ENCODE assay signal across 1 cellular context in the genomic region with DNA sequence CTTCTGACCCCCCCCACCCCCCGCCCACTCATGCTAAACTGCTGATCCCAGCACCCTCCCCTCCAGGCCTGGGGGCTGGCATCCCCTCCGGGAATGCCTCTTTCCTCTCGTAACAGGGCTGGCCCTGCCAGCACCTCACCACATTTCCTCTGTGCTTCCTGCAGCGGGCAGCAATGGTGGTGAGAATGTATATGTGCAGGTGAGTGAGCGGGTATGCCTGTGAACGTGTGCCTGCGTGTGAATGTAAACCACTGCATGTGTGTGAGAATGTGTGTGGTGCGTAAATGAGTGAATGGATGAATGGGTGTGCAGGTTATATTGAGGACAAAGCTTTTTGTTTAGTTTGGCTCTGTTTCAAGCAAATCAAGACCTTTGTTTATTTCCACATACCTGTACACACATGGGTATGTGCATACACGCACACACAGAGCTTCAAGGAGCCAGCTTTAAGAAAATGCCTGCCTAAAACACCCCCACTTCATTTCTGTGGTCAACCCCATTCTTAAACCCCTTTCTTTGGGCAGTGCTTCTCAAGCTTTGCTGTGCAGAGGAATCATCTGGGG.
TF ChIP-seq lines count a peak whose summit lies in the region.

No MANE protein-coding gene starts in this region.

TF ChIP-seq in GM23338, 12 proteins besides CTCF, POLR2A, EP300 and RAD21 (continued from another document):
- TF ChIP-seq, protein P1, sequence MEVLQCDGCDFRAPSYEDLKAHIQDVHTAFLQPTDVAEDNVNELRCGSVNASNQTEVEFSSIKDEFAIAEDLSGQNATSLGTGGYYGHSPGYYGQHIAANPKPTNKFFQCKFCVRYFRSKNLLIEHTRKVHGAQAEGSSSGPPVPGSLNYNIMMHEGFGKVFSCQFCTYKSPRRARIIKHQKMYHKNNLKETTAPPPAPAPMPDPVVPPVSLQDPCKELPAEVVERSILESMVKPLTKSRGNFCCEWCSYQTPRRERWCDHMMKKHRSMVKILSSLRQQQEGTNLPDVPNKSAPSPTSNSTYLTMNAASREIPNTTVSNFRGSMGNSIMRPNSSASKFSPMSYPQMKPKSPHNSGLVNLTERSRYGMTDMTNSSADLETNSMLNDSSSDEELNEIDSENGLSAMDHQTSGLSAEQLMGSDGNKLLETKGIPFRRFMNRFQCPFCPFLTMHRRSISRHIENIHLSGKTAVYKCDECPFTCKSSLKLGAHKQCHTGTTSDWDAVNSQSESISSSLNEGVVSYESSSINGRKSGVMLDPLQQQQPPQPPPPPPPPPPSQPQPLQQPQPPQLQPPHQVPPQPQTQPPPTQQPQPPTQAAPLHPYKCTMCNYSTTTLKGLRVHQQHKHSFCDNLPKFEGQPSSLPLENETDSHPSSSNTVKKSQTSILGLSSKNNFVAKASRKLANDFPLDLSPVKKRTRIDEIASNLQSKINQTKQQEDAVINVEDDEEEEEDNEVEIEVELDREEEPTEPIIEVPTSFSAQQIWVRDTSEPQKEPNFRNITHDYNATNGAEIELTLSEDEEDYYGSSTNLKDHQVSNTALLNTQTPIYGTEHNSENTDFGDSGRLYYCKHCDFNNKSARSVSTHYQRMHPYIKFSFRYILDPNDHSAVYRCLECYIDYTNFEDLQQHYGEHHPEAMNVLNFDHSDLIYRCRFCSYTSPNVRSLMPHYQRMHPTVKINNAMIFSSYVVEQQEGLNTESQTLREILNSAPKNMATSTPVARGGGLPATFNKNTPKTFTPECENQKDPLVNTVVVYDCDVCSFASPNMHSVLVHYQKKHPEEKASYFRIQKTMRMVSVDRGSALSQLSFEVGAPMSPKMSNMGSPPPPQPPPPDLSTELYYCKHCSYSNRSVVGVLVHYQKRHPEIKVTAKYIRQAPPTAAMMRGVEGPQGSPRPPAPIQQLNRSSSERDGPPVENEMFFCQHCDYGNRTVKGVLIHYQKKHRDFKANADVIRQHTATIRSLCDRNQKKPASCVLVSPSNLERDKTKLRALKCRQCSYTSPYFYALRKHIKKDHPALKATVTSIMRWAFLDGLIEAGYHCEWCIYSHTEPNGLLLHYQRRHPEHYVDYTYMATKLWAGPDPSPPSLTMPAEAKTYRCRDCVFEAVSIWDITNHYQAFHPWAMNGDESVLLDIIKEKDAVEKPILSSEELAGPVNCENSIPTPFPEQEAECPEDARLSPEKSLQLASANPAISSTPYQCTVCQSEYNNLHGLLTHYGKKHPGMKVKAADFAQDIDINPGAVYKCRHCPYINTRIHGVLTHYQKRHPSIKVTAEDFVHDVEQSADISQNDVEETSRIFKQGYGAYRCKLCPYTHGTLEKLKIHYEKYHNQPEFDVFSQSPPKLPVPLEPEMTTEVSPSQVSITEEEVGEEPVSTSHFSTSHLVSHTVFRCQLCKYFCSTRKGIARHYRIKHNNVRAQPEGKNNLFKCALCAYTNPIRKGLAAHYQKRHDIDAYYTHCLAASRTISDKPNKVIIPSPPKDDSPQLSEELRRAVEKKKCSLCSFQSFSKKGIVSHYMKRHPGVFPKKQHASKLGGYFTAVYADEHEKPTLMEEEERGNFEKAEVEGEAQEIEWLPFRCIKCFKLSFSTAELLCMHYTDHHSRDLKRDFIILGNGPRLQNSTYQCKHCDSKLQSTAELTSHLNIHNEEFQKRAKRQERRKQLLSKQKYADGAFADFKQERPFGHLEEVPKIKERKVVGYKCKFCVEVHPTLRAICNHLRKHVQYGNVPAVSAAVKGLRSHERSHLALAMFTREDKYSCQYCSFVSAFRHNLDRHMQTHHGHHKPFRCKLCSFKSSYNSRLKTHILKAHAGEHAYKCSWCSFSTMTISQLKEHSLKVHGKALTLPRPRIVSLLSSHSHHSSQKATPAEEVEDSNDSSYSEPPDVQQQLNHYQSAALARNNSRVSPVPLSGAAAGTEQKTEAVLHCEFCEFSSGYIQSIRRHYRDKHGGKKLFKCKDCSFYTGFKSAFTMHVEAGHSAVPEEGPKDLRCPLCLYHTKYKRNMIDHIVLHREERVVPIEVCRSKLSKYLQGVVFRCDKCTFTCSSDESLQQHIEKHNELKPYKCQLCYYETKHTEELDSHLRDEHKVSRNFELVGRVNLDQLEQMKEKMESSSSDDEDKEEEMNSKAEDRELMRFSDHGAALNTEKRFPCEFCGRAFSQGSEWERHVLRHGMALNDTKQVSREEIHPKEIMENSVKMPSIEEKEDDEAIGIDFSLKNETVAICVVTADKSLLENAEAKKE (CRISPR knock-in tag; IDR thresholded peaks at IDR 0.05), result no peak
- TF ChIP-seq ZNF114 (CRISPR knock-in tag; IDR thresholded peaks at IDR 0.05) (no peak), EZH2 (IDR thresholded peaks at IDR 0.05; ENCODE audit: low read depth, unreplicated experiment) (no peak), CREB1 (CRISPR knock-in tag; IDR thresholded peaks at IDR 0.05; ENCODE audit: low read depth) (no peak), POLR2AphosphoS5 (IDR thresholded peaks at IDR 0.05; ENCODE audit: low read depth) (no peak)
- TF ChIP-seq, protein P2, sequence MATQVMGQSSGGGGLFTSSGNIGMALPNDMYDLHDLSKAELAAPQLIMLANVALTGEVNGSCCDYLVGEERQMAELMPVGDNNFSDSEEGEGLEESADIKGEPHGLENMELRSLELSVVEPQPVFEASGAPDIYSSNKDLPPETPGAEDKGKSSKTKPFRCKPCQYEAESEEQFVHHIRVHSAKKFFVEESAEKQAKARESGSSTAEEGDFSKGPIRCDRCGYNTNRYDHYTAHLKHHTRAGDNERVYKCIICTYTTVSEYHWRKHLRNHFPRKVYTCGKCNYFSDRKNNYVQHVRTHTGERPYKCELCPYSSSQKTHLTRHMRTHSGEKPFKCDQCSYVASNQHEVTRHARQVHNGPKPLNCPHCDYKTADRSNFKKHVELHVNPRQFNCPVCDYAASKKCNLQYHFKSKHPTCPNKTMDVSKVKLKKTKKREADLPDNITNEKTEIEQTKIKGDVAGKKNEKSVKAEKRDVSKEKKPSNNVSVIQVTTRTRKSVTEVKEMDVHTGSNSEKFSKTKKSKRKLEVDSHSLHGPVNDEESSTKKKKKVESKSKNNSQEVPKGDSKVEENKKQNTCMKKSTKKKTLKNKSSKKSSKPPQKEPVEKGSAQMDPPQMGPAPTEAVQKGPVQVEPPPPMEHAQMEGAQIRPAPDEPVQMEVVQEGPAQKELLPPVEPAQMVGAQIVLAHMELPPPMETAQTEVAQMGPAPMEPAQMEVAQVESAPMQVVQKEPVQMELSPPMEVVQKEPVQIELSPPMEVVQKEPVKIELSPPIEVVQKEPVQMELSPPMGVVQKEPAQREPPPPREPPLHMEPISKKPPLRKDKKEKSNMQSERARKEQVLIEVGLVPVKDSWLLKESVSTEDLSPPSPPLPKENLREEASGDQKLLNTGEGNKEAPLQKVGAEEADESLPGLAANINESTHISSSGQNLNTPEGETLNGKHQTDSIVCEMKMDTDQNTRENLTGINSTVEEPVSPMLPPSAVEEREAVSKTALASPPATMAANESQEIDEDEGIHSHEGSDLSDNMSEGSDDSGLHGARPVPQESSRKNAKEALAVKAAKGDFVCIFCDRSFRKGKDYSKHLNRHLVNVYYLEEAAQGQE (IDR thresholded peaks at IDR 0.05; ENCODE audit: unreplicated experiment), result no peak
TF ChIP-seq in GM23338: peak in this region for 0.
